ENCODE assay signal across 2 cellular contexts in the genomic region with DNA sequence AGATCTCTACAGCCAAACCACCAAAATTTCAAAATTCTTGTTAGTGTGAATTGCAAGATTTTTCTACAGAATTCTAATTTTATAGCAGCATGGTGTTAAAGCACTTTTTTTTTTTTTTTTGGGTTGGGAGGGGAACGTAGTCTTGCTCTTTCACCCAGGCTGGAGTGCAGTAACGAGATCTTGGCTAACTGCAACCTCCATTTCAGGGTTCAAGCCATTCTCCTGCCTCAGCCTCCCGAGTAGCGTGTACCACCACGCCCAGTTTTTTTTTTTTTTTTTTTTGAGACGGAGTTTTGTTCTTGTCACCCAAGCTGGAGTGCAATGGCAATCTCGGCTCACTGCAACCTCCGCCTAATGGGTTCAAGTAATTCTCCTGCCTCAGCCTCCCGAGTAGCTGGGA.
TF ChIP-seq lines count a peak whose summit lies in the region.

No MANE protein-coding gene starts in this region.

TF ChIP-seq in HCT116, 20 proteins besides CTCF, POLR2A, EP300 and RAD21:
- TF ChIP-seq YY1 (IDR thresholded peaks at IDR 0.05; ENCODE audit: extremely low read depth, insufficient replicate concordance, low read depth, low read length) = no peak
- no peak for TF ChIP-seq ZNF274 (IDR thresholded peaks at IDR 0.05; ENCODE audit: low read depth, low read length)
- TF ChIP-seq CBX3 (IDR thresholded peaks at IDR 0.05; ENCODE audit: low read depth) = no peak
- TF ChIP-seq CEBPB (IDR thresholded peaks at IDR 0.05; ENCODE audit: low read depth) = no peak
- no peak for TF ChIP-seq ELF1 (IDR thresholded peaks at IDR 0.05; ENCODE audit: borderline replicate concordance, low read depth)
- no peak for TF ChIP-seq ZFX (IDR thresholded peaks at IDR 0.05)
- no peak for TF ChIP-seq JUND (IDR thresholded peaks at IDR 0.05)
- no peak for TF ChIP-seq SIN3A (IDR thresholded peaks at IDR 0.05; ENCODE audit: low read depth)
- TF ChIP-seq TCF7L2 (IDR thresholded peaks at IDR 0.05; ENCODE audit: borderline replicate concordance, extremely low read depth, insufficient read depth, insufficient read length) = no peak
- TF ChIP-seq, protein P1, sequence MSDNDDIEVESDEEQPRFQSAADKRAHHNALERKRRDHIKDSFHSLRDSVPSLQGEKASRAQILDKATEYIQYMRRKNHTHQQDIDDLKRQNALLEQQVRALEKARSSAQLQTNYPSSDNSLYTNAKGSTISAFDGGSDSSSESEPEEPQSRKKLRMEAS (IDR thresholded peaks at IDR 0.05) = no peak
- TF ChIP-seq FOSL1 (IDR thresholded peaks at IDR 0.05; ENCODE audit: low read depth) = no peak
- no peak for TF ChIP-seq EZH2phosphoT487 (IDR thresholded peaks at IDR 0.05; ENCODE audit: borderline replicate concordance)
- TF ChIP-seq, protein P2, sequence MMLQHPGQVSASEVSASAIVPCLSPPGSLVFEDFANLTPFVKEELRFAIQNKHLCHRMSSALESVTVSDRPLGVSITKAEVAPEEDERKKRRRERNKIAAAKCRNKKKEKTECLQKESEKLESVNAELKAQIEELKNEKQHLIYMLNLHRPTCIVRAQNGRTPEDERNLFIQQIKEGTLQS (IDR thresholded peaks at IDR 0.05) = no peak
- no peak for TF ChIP-seq SRF (IDR thresholded peaks at IDR 0.05; ENCODE audit: low read depth)
- no peak for TF ChIP-seq EGR1 (IDR thresholded peaks at IDR 0.05; ENCODE audit: low read depth)

TF ChIP-seq in HEK293, 187 proteins besides CTCF, POLR2A, EP300 and RAD21:
- TF ChIP-seq ZNF48 (tag by site-specific recombination; IDR thresholded peaks at IDR 0.05) (no peak), ZNF426 (tag by site-specific recombination; IDR thresholded peaks at IDR 0.05) (no peak), ZNF654 (tag by site-specific recombination; IDR thresholded peaks at IDR 0.05; ENCODE audit: low read depth) (no peak), ZNF544 (tag by site-specific recombination; IDR thresholded peaks at IDR 0.05) (no peak), ZBTB7A (tag by site-specific recombination; IDR thresholded peaks at IDR 0.05; ENCODE audit: low read depth) (no peak)
- TF ChIP-seq, protein P3, sequence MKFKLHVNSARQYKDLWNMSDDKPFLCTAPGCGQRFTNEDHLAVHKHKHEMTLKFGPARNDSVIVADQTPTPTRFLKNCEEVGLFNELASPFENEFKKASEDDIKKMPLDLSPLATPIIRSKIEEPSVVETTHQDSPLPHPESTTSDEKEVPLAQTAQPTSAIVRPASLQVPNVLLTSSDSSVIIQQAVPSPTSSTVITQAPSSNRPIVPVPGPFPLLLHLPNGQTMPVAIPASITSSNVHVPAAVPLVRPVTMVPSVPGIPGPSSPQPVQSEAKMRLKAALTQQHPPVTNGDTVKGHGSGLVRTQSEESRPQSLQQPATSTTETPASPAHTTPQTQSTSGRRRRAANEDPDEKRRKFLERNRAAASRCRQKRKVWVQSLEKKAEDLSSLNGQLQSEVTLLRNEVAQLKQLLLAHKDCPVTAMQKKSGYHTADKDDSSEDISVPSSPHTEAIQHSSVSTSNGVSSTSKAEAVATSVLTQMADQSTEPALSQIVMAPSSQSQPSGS (tag by site-specific recombination; IDR thresholded peaks at IDR 0.05; ENCODE audit: low read depth) = no peak
- TF ChIP-seq, protein P4, sequence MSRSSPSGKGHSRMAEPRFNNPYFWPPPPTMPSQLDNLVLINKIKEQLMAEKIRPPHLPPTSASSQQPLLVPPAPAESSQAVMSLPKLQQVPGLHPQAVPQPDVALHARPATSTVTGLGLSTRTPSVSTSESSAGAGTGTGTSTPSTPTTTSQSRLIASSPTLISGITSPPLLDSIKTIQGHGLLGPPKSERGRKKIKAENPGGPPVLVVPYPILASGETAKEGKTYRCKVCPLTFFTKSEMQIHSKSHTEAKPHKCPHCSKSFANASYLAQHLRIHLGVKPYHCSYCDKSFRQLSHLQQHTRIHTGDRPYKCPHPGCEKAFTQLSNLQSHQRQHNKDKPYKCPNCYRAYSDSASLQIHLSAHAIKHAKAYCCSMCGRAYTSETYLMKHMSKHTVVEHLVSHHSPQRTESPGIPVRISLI (tag by site-specific recombination; IDR thresholded peaks at IDR 0.05) = 0 out of 2 replicates have a peak, but pooled peaks have one; percentile 52
- TF ChIP-seq, protein P5, sequence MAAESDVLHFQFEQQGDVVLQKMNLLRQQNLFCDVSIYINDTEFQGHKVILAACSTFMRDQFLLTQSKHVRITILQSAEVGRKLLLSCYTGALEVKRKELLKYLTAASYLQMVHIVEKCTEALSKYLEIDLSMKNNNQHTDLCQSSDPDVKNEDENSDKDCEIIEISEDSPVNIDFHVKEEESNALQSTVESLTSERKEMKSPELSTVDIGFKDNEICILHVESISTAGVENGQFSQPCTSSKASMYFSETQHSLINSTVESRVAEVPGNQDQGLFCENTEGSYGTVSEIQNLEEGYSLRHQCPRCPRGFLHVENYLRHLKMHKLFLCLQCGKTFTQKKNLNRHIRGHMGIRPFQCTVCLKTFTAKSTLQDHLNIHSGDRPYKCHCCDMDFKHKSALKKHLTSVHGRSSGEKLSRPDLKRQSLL (tag by site-specific recombination; IDR thresholded peaks at IDR 0.05) = no peak
- TF ChIP-seq, protein P6, sequence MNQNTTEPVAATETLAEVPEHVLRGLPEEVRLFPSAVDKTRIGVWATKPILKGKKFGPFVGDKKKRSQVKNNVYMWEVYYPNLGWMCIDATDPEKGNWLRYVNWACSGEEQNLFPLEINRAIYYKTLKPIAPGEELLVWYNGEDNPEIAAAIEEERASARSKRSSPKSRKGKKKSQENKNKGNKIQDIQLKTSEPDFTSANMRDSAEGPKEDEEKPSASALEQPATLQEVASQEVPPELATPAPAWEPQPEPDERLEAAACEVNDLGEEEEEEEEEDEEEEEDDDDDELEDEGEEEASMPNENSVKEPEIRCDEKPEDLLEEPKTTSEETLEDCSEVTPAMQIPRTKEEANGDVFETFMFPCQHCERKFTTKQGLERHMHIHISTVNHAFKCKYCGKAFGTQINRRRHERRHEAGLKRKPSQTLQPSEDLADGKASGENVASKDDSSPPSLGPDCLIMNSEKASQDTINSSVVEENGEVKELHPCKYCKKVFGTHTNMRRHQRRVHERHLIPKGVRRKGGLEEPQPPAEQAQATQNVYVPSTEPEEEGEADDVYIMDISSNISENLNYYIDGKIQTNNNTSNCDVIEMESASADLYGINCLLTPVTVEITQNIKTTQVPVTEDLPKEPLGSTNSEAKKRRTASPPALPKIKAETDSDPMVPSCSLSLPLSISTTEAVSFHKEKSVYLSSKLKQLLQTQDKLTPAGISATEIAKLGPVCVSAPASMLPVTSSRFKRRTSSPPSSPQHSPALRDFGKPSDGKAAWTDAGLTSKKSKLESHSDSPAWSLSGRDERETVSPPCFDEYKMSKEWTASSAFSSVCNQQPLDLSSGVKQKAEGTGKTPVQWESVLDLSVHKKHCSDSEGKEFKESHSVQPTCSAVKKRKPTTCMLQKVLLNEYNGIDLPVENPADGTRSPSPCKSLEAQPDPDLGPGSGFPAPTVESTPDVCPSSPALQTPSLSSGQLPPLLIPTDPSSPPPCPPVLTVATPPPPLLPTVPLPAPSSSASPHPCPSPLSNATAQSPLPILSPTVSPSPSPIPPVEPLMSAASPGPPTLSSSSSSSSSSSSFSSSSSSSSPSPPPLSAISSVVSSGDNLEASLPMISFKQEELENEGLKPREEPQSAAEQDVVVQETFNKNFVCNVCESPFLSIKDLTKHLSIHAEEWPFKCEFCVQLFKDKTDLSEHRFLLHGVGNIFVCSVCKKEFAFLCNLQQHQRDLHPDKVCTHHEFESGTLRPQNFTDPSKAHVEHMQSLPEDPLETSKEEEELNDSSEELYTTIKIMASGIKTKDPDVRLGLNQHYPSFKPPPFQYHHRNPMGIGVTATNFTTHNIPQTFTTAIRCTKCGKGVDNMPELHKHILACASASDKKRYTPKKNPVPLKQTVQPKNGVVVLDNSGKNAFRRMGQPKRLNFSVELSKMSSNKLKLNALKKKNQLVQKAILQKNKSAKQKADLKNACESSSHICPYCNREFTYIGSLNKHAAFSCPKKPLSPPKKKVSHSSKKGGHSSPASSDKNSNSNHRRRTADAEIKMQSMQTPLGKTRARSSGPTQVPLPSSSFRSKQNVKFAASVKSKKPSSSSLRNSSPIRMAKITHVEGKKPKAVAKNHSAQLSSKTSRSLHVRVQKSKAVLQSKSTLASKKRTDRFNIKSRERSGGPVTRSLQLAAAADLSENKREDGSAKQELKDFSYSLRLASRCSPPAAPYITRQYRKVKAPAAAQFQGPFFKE (tag by site-specific recombination; IDR thresholded peaks at IDR 0.05; ENCODE audit: borderline replicate concordance) = no peak
